ENCODE assay signal across 20 cellular contexts in the genomic region with DNA sequence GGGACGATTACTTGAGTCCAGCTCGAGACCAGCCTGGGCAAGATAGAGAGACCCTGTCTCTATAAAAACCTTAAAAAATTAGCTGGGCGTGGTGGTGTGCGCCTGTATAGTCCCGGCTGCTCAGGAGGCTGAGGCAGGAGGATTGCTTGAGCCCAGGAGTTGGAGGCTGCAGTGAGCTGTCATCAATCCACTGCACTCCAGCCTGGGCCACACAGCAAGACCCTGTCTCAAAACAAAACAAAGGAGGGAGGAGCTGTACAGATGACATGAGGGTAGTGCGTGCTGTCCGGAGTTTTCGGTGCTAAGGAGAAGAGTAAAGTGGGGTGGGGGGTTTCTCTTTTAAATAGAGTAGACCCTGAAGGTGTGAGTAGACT. TPM values are rescaled to one million over a fixed set of nuclear protein-coding genes. Genes with fewer than 3 reads are reported as not detected.
DNase-seq lines count a peak whose midpoint lies in the region; ATAC-seq and TF ChIP-seq lines count a peak whose summit lies in the region.
"Had no signal": no experiment of that assay in that cellular context is flagged by ENCODE, and none has a peak within 500 bp of the region (broad histone marks: within the 10 kb centered on the region; RNA-seq: fewer than 3 reads in every experiment).

No MANE protein-coding gene starts in this region.

- DNase-seq in activated naive CD4-positive, alpha-beta T cell treated with anti-CD3 and anti-CD28 coated beads, Interleukin-2, amount 10 ng/mL, durations not matched to agents 7 days and 5 days, result no peak
- DNase-seq in activated naive CD4-positive, alpha-beta T cell treated with Interleukin-2 at 50 U/mL for 16 hours, result no peak
- no peak for DNase-seq in WTC11 (ENCODE audit: low spot score)
- DNase-seq in glutamatergic neuron, result no peak
- no peak for DNase-seq in MV-4-11 (lab: John Stamatoyannopoulos, UW)
- DNase-seq: ACHN; BE2C; C1 segment of cervical spinal cord; CD4-positive, CD25-positive, alpha-beta regulatory T cell; CD8-positive, alpha-beta memory T cell; COR-L47; DMS 273 treated with DMSO at 0.1 percent for 48 hours; DMS53; DND-41; EL; GM23248; IMR-90 had no signal

- no peak for TF ChIP-seq CTCF in WTC11 (IDR thresholded peaks at IDR 0.05)
- no peak for TF ChIP-seq CTCF in glutamatergic neuron (IDR thresholded peaks at IDR 0.05; ENCODE audit: partially characterized antibody, unreplicated experiment)

- no peak for ATAC-seq in WTC11
- ATAC-seq in GM19395 (IDR thresholded peaks at IDR 0.05; ENCODE audit: unreplicated experiment), result no peak

- CTCF ChIA-PET in activated naive CD4-positive, alpha-beta T cell treated with anti-CD3 and anti-CD28 coated beads, Interleukin-2, amount 10 ng/mL, durations not matched to agents 7 days and 5 days (lab: Charles Lee), result no interaction called here
- CTCF ChIA-PET in WTC11 (lab: Charles Lee), result interaction anchor here (0.6 to 2.1 kb wide), 2 partner anchors 31 to 210 kb away, joined by 3 to 8 read pairs; no protein-coding TSS in a partner anchor

- H3K27ac Mint-ChIP-seq in activated naive CD4-positive, alpha-beta T cell treated with anti-CD3 and anti-CD28 coated beads, Interleukin-2, amount 10 ng/mL, durations not matched to agents 7 days and 5 days, result peak overlapping the region; percentile 76
- H3K27ac Mint-ChIP-seq in WTC11 (no peak overlapping the region), glutamatergic neuron (ENCODE audit: unreplicated experiment) (peak overlapping the region; percentile 62)
- H3K27ac Mint-ChIP-seq: CD8-positive, alpha-beta memory T cell had no signal

- H3K27me3 Mint-ChIP-seq in activated naive CD4-positive, alpha-beta T cell treated with anti-CD3 and anti-CD28 coated beads, Interleukin-2, amount 10 ng/mL, durations not matched to agents 7 days and 5 days, result no peaks in the 10 kb centered on the region
- H3K27me3 Mint-ChIP-seq in WTC11 (ENCODE audit: low read depth) (no peaks in the 10 kb centered on the region), glutamatergic neuron (ENCODE audit: unreplicated experiment) (peaks cover 3% of the 10 kb centered on the region)
- H3K27me3 Mint-ChIP-seq: CD4-positive, CD25-positive, alpha-beta regulatory T cell; CD8-positive, alpha-beta memory T cell had no signal

- no peaks in the 10 kb centered on the region for H3K9me3 Mint-ChIP-seq in activated naive CD4-positive, alpha-beta T cell treated with anti-CD3 and anti-CD28 coated beads, Interleukin-2, amount 10 ng/mL, durations not matched to agents 7 days and 5 days
- no peaks in the 10 kb centered on the region for H3K9me3 Mint-ChIP-seq in WTC11
- H3K9me3 Mint-ChIP-seq in glutamatergic neuron (ENCODE audit: unreplicated experiment), result peaks cover 4% of the 10 kb centered on the region
- H3K9me3 Mint-ChIP-seq: CD4-positive, CD25-positive, alpha-beta regulatory T cell; CD8-positive, alpha-beta memory T cell had no signal

- peaks cover 17% of the 10 kb centered on the region for H3K36me3 Mint-ChIP-seq in activated naive CD4-positive, alpha-beta T cell treated with anti-CD3 and anti-CD28 coated beads, Interleukin-2, amount 10 ng/mL, durations not matched to agents 7 days and 5 days
- peaks cover 15% of the 10 kb centered on the region for H3K36me3 Mint-ChIP-seq in WTC11
- peaks cover 5% of the 10 kb centered on the region for H3K36me3 Mint-ChIP-seq in glutamatergic neuron (ENCODE audit: unreplicated experiment)

- H3K4me3 Mint-ChIP-seq in activated naive CD4-positive, alpha-beta T cell treated with anti-CD3 and anti-CD28 coated beads, Interleukin-2, amount 10 ng/mL, durations not matched to agents 7 days and 5 days, result no peak overlapping the region
- H3K4me3 Mint-ChIP-seq in WTC11 (no peak overlapping the region), glutamatergic neuron (ENCODE audit: unreplicated experiment) (no peak overlapping the region)
- H3K4me3 Mint-ChIP-seq: CD4-positive, CD25-positive, alpha-beta regulatory T cell; CD8-positive, alpha-beta memory T cell had no signal

- no peaks in the 10 kb centered on the region for H3K4me1 Mint-ChIP-seq in activated naive CD4-positive, alpha-beta T cell treated with anti-CD3 and anti-CD28 coated beads, Interleukin-2, amount 10 ng/mL, durations not matched to agents 7 days and 5 days
- H3K4me1 Mint-ChIP-seq in WTC11, result no peaks in the 10 kb centered on the region
- no peaks in the 10 kb centered on the region for H3K4me1 Mint-ChIP-seq in glutamatergic neuron (ENCODE audit: low read depth, unreplicated experiment)
- H3K4me1 Mint-ChIP-seq: CD4-positive, CD25-positive, alpha-beta regulatory T cell; CD8-positive, alpha-beta memory T cell had no signal

- POLR2A ChIA-PET in WTC11 (lab: Charles Lee), result no interaction called here

TF ChIP-seq in WTC11, 78 proteins besides CTCF, POLR2A, EP300 and RAD21:
- TF ChIP-seq ZNF121 (CRISPR knock-in tag; IDR thresholded peaks at IDR 0.05) (peak; percentile 63; the same call in 1 of the 2 replicates), ZNF219 (CRISPR knock-in tag; IDR thresholded peaks at IDR 0.05; ENCODE audit: borderline replicate concordance) (no peak), FOXK1 (CRISPR knock-in tag; IDR thresholded peaks at IDR 0.05) (no peak)
- TF ChIP-seq, protein P1, sequence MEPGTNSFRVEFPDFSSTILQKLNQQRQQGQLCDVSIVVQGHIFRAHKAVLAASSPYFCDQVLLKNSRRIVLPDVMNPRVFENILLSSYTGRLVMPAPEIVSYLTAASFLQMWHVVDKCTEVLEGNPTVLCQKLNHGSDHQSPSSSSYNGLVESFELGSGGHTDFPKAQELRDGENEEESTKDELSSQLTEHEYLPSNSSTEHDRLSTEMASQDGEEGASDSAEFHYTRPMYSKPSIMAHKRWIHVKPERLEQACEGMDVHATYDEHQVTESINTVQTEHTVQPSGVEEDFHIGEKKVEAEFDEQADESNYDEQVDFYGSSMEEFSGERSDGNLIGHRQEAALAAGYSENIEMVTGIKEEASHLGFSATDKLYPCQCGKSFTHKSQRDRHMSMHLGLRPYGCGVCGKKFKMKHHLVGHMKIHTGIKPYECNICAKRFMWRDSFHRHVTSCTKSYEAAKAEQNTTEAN (CRISPR knock-in tag; IDR thresholded peaks at IDR 0.05), result no peak

RNA-seq across cellular contexts. Expression of a gene that starts 22.6 kb away (rescaled TPM):
- total RNA-seq in WTC11 (2021) (111 to 116 TPM (median 115 TPM) in 3 replicates), glutamatergic neuron (ENCODE audit: unreplicated experiment) (118 TPM)

RNA-seq across cellular contexts. Expression of a gene that starts 23.6 kb away (rescaled TPM):
- 0.35 to 0.62 TPM (median 0.57 TPM) in 3 replicates for total RNA-seq in WTC11 (2021)
- total RNA-seq in glutamatergic neuron (ENCODE audit: unreplicated experiment), result 0.27 TPM
- total RNA-seq: CD4-positive, CD25-positive, alpha-beta regulatory T cell; GM23248 had no signal

RNA-seq across cellular contexts. Expression of a gene that starts 37.1 kb away (rescaled TPM):
- total RNA-seq in WTC11 (2021), result 34.8 to 39.8 TPM (median 38.8 TPM) in 3 replicates
- 47.9 TPM for total RNA-seq in glutamatergic neuron (ENCODE audit: unreplicated experiment)

RNA-seq across cellular contexts. Expression of a gene that starts 40.3 kb away (rescaled TPM):
- total RNA-seq in WTC11 (2021) (3.3 to 4.2 TPM (median 3.9 TPM) in 3 replicates), glutamatergic neuron (ENCODE audit: unreplicated experiment) (0.54 TPM)
- total RNA-seq: A172; CD4-positive, CD25-positive, alpha-beta regulatory T cell; CD8-positive, alpha-beta memory T cell; GM23248; HT1080; IMR-90 had no signal

RNA-seq across cellular contexts. Expression of a gene that starts 45.2 kb away (rescaled TPM):
- total RNA-seq in WTC11 (2021), result 0.81 to 1.2 TPM (median 0.87 TPM) in 3 replicates
- total RNA-seq in glutamatergic neuron (ENCODE audit: unreplicated experiment), result 1.0 TPM
- total RNA-seq: CD8-positive, alpha-beta memory T cell; GM23248; HT1080; IMR-90 had no signal
